In the genomic region with DNA sequence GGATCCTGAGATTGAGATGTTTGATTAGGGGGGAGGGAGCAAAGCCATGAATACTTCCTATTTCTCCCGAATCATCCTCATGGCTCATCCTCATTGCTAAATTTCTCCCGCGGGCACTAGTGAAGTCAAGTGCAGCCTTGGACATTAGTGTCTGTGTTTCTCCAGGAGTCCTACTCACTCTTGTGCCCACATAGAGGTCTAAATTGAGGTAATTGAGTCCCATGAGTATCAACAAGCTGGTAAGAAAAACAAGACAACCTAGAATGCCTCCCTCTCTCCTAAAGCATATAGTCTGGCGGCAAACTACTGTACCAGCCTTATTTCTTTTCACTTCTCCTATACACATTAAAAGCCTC, we compare ENCODE assay signal across 8 cellular contexts. TPM values are rescaled to one million over a fixed set of nuclear protein-coding genes. Genes with fewer than 3 reads are reported as not detected.
A peak's percentile ranks its signal among the peaks of the same experiment; 100 is the strongest.
DNase-seq lines count a peak whose midpoint lies in the region; ATAC-seq and TF ChIP-seq lines count a peak whose summit lies in the region.

No MANE protein-coding gene starts in this region.

- no peaks in the 10 kb centered on the region for H3K9me2 ChIP-seq in MM.1S (replicated peaks; ENCODE audit: insufficient read depth, low read length)

- H3K9ac ChIP-seq in MM.1S (ENCODE audit: low read length) (peak overlapping the region; percentile 94), duodenal mucosa (ENCODE audit: low read depth in 1 of 2, low read length in 2 of 2) (peak overlapping the region; percentile 72 to 98)

- peak overlapping the region; percentile 76 for H2AFZ ChIP-seq in MM.1S (ENCODE audit: low read length)

- WGBS in heart right ventricle, 2 donors: 1 to 2% methylated on average over 4 of the region's 4 CpGs

- H3F3A ChIP-seq in MM.1S (ENCODE audit: insufficient read depth, low read length): peaks cover 4% of the 10 kb centered on the region; the same call in 1 of the 2 replicates

- in situ Hi-C loops in KBM-7 (cut with MboI; ENCODE audit: low pct_unique_long_range_greater_than_20kb, low sequenced_read_pairs): no loop called here

- DNase-seq in heart right ventricle (no peak), Right ventricle myocardium inferior (ENCODE audit: missing footprints) (no peak), MM.1S (no peak), NCI-H2029 treated with DMSO at 0.1 percent for 48 hours (lab: John Stamatoyannopoulos, UW) (no peak), KBM-7 (no peak), NCI-H1694 (lab: John Stamatoyannopoulos, UW) (no peak)

- H3K9me3 ChIP-seq in heart right ventricle: no peaks in the 10 kb centered on the region
- no peaks in the 10 kb centered on the region for H3K9me3 ChIP-seq in MM.1S (replicated peaks; ENCODE audit: insufficient read depth, low read length)
- no peaks in the 10 kb centered on the region for H3K9me3 ChIP-seq in duodenal mucosa (ENCODE audit: control insufficient read depth in 1 of 2, low read length in 2 of 2)
- no peaks in the 10 kb centered on the region for H3K9me3 ChIP-seq in neutrophil

- intact Hi-C loops in heart right ventricle (cut with DNase I): no loop called here
- intact Hi-C loops in Right ventricle myocardium inferior (cut with DNase I): no loop called here

- ATAC-seq in heart right ventricle (peak in 1 of 8 donors; percentile 20), Right ventricle myocardium inferior (no peak)

- H3K4me2 ChIP-seq in MM.1S (ENCODE audit: low read depth, low read length): peak overlapping the region; percentile 68

- H3K4me1 ChIP-seq in heart right ventricle (peaks cover 3 to 35% (median 29%) of the 10 kb centered on the region in 9 donors), MM.1S (ENCODE audit: low read length) (peaks cover 10% of the 10 kb centered on the region), duodenal mucosa (ENCODE audit: control insufficient read depth in 1 of 2, insufficient read depth in 2 of 2, low read length in 2 of 2) (peaks cover 14 to 28% of the 10 kb centered on the region in 2 donors), neutrophil (ENCODE audit: control insufficient read depth in 1 of 2, insufficient read depth in 1 of 2, low read depth in 1 of 2, low read length in 1 of 2) (peaks cover 31 to 36% of the 10 kb centered on the region in 2 experiments)

- H3K27me3 ChIP-seq in heart right ventricle: no peaks in the 10 kb centered on the region
- no peaks in the 10 kb centered on the region for H3K27me3 ChIP-seq in MM.1S (replicated peaks; ENCODE audit: insufficient read depth, low read length)
- no peaks in the 10 kb centered on the region for H3K27me3 ChIP-seq in duodenal mucosa (ENCODE audit: control insufficient read depth in 1 of 2, insufficient read depth in 2 of 2, low read length in 2 of 2)
- H3K27me3 ChIP-seq in neutrophil: no peaks in the 10 kb centered on the region

- H3K4me3 ChIP-seq in heart right ventricle (peak overlapping the region; percentile 47 to 95 (median 76)), MM.1S (ENCODE audit: low read length) (peak overlapping the region; percentile 95), duodenal mucosa (ENCODE audit: low read depth in 1 of 2, low read length in 2 of 2) (peak overlapping the region; percentile 98 to 99), neutrophil (ENCODE audit: low read depth in 1 of 2, low read length in 1 of 2) (peak overlapping the region; percentile 69 to 75)

- H3K36me3 ChIP-seq in heart right ventricle (peaks cover 0 to 11% (median 0%) of the 10 kb centered on the region in 9 donors), MM.1S (replicated peaks; ENCODE audit: insufficient read depth, low read length) (no peaks in the 10 kb centered on the region), duodenal mucosa (ENCODE audit: control insufficient read depth in 1 of 2, insufficient read depth in 2 of 2, low read length in 2 of 2) (no peaks in the 10 kb centered on the region), neutrophil (no peaks in the 10 kb centered on the region)

- no peaks in the 10 kb centered on the region for H4K20me1 ChIP-seq in MM.1S (ENCODE audit: insufficient read depth, low read length)

- H3K27ac ChIP-seq in heart right ventricle (peak overlapping the region in 7 of 10 donors; percentile 76 to 92 (median 88)), MM.1S (ENCODE audit: low read length) (peak overlapping the region; percentile 87; the same call in 1 of the 2 replicates), duodenal mucosa (ENCODE audit: low read depth, low read length) (no peak overlapping the region), neutrophil (peak overlapping the region; percentile 77)

- no peak for TF ChIP-seq CTCF in heart right ventricle (IDR thresholded peaks at IDR 0.05)
- no peak for TF ChIP-seq CTCF in MM.1S (IDR thresholded peaks at IDR 0.05; ENCODE audit: low read length)
- no peak for TF ChIP-seq CTCF in neutrophil (IDR thresholded peaks at IDR 0.05)

- peaks cover 97% of the 10 kb centered on the region for H3K79me2 ChIP-seq in MM.1S (ENCODE audit: low read length)

RNA-seq across cellular contexts. Expression of a gene that starts 0.4 kb away (rescaled TPM):
- 1 to 10 TPM; 3.4 to 6.9 (median 4.8) TPM for total RNA-seq in heart right ventricle
- 1 to 10 TPM; 3.3 to 6.5 TPM for polyA plus RNA-seq in heart right ventricle
- total RNA-seq in Right ventricle myocardium inferior: 4.3 TPM

RNA-seq across cellular contexts. Expression of a gene that starts 0.5 kb away (rescaled TPM):
- total RNA-seq in heart right ventricle (10 to 100 TPM; 31.6 to 45.8 (median 40.4) TPM), Right ventricle myocardium inferior (32.7 TPM)
- polyA plus RNA-seq in heart right ventricle: 10 to 100 TPM in 1 of 2 donors, 1 to 10 TPM in 1; 9.4 to 22.4 TPM

RNA-seq across cellular contexts. Expression of a gene that starts 36.1 kb away (rescaled TPM):
- total RNA-seq in heart right ventricle (not detected), Right ventricle myocardium inferior (not detected)
- polyA plus RNA-seq in heart right ventricle: not detected
